Comparison of ENCODE assay signal across 14 cellular contexts in the genomic region with DNA sequence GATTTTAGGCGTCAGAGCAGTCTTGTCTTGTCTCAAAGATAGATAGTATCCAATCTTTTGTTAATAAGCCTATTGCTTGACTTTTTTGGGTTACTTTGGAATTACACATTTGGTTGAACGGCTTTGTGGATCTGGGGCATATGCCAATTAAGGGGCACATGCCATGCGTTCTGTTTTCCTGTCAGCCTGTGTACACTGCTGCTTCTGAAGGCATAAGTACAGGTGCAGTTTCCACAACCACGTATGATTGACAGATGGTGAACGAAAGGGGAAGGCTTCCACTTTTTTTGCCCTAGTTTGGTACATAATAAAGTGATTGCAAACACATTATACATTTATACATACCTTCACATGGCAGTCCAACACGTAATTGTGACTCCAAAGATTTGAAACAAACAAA.
"Had no signal": no experiment of that assay in that cellular context is flagged by ENCODE, and none has a peak within 500 bp of the region (broad histone marks: within the 10 kb centered on the region; RNA-seq: fewer than 3 reads in every experiment).

No MANE protein-coding gene starts in this region.

- H3K4me3 Mint-ChIP-seq: activated CD8-positive, alpha-beta memory T cell treated with anti-CD3 and anti-CD28 coated beads, Interleukin-2, amount 10 ng/mL, durations not matched to agents 7 days and 5 days; activated T-cell treated with anti-CD3 and anti-CD28 coated beads, Interleukin-2, amount 50 U/mL, for 4 hours; central memory CD8-positive, alpha-beta T cell; neural progenitor cell; stimulated activated memory B cell treated with anti-CD40 and anti-IgM and Interleukin-4, amounts not matched to agents 10 μg/mL and 1 μg/mL and 100 μg/mL, for 72 hours had no signal

- H3K4me1 Mint-ChIP-seq: activated CD8-positive, alpha-beta memory T cell treated with anti-CD3 and anti-CD28 coated beads, Interleukin-2, amount 10 ng/mL, durations not matched to agents 7 days and 5 days; central memory CD8-positive, alpha-beta T cell; neural progenitor cell; stimulated activated memory B cell treated with anti-CD40 and anti-IgM and Interleukin-4, amounts not matched to agents 10 μg/mL and 1 μg/mL and 100 μg/mL, for 72 hours had no signal

- H3K9me3 Mint-ChIP-seq: activated naive CD4-positive, alpha-beta T cell treated with anti-CD3 and anti-CD28 coated beads, Interleukin-2, amount 50 U/mL, for 72 hours; activated T-cell treated with anti-CD3 and anti-CD28 coated beads, Interleukin-2, amount 50 U/mL, for 4 hours; central memory CD8-positive, alpha-beta T cell; neural progenitor cell; stimulated activated memory B cell treated with anti-CD40 and anti-IgM and Interleukin-4, amounts not matched to agents 10 μg/mL and 1 μg/mL and 100 μg/mL, for 72 hours had no signal

- H3K27me3 Mint-ChIP-seq: activated CD8-positive, alpha-beta memory T cell treated with anti-CD3 and anti-CD28 coated beads, Interleukin-2, amount 10 ng/mL, durations not matched to agents 7 days and 5 days; central memory CD8-positive, alpha-beta T cell; stimulated activated memory B cell treated with anti-CD40 and anti-IgM and Interleukin-4, amounts not matched to agents 10 μg/mL and 1 μg/mL and 100 μg/mL, for 72 hours had no signal

- ATAC-seq: activated CD8-positive, alpha-beta memory T cell treated with anti-CD3 and anti-CD28 coated beads, Interleukin-2, amount 10 ng/mL, durations not matched to agents 7 days and 5 days; activated naive CD4-positive, alpha-beta T cell treated with anti-CD3 and anti-CD28 coated beads, Interleukin-2, amount 50 U/mL, for 72 hours; activated T-cell treated with anti-CD3 and anti-CD28 coated beads, Interleukin-2, amount 50 U/mL, for 4 hours; body of pancreas; stimulated activated memory B cell treated with anti-CD40 and anti-IgM and Interleukin-4, amounts not matched to agents 10 μg/mL and 1 μg/mL and 100 μg/mL, for 72 hours had no signal

- H3K27ac Mint-ChIP-seq: activated CD8-positive, alpha-beta memory T cell treated with anti-CD3 and anti-CD28 coated beads, Interleukin-2, amount 10 ng/mL, durations not matched to agents 7 days and 5 days; activated naive CD4-positive, alpha-beta T cell treated with anti-CD3 and anti-CD28 coated beads, Interleukin-2, amount 50 U/mL, for 72 hours; neural progenitor cell; stimulated activated memory B cell treated with anti-CD40 and anti-IgM and Interleukin-4, amounts not matched to agents 10 μg/mL and 1 μg/mL and 100 μg/mL, for 72 hours had no signal

- H3K36me3 Mint-ChIP-seq: activated CD8-positive, alpha-beta memory T cell treated with anti-CD3 and anti-CD28 coated beads, Interleukin-2, amount 10 ng/mL, durations not matched to agents 7 days and 5 days had no signal

- DNase-seq: activated CD4-positive, alpha-beta T cell treated with anti-CD3 and anti-CD28 coated beads, Interleukin-2, amount 50 U/mL, for 48 hours; activated CD4-positive, CD25-positive, alpha-beta regulatory T cell treated with anti-CD3 and anti-CD28 coated beads, Interleukin-2, amount 50 U/mL, for 72 hours; activated CD8-positive, alpha-beta memory T cell treated with anti-CD3 and anti-CD28 coated beads, Interleukin-2, amount 10 ng/mL, durations not matched to agents 7 days and 5 days; activated effector memory CD4-positive, alpha-beta T cell treated with anti-CD3 and anti-CD28 coated beads, Interleukin-2, amount 50 U/mL, for 16 hours; activated T-cell treated with anti-CD3 and anti-CD28 coated beads, Interleukin-2, amount 50 U/mL, for 4 hours; amniotic stem cell; body of pancreas; dermis blood vessel endothelial cell; mesendoderm; small intestine had no signal
